Comparison of ENCODE assay signal across 9 cellular contexts in the genomic region with DNA sequence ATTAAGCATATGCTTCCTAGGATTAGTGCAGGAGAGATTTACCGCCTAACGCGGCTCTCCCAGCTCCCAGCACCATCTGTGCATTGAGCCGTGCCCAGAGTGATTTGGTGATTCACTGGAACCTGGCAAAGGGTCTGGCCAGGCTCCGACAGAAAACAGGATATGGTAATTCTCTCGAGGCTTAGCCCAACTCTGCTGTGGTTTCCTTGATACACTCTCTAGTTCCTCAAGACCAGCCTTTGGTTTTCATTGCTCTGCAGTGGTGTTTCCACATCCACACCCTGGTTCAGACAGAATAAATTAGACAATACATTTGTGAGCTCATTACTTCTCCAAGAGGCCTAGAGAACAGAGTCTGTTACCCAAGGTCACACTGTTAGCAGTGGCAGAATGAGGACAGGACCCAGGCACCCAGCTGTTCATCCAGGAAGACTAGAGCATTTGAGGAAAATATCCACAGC. TPM values are rescaled to one million over a fixed set of nuclear protein-coding genes. Genes with fewer than 3 reads are reported as not detected.
DNase-seq lines count a peak whose midpoint lies in the region; ATAC-seq and TF ChIP-seq lines count a peak whose summit lies in the region.
"Had no signal": no experiment of that assay in that cellular context is flagged by ENCODE, and none has a peak within 500 bp of the region (broad histone marks: within the 10 kb centered on the region; RNA-seq: fewer than 3 reads in every experiment).

No MANE protein-coding gene starts in this region.

- no peak overlapping the region for H3K27ac ChIP-seq in CD4-positive, CD25-positive, alpha-beta regulatory T cell (ENCODE audit: insufficient read depth, low read length, poor library complexity, severe bottlenecking)
- peak overlapping the region; percentile 64 for H3K27ac ChIP-seq in RWPE1

- peak; percentile 74 to 84 for ATAC-seq in CD4-positive, CD25-positive, alpha-beta regulatory T cell (ENCODE audit: low read depth in 2 of 2)
- peak; percentile 89 for ATAC-seq in GM18873 (IDR thresholded peaks at IDR 0.05; ENCODE audit: low FRiP score, unreplicated experiment)
- peak; percentile 81 for ATAC-seq in HG03342 (IDR thresholded peaks at IDR 0.05; ENCODE audit: unreplicated experiment)
- ATAC-seq in HG03439 (IDR thresholded peaks at IDR 0.05; ENCODE audit: unreplicated experiment) = no peak

- POLR2A ChIA-PET in RWPE1 (lab: Yijun Ruan, JAX; ENCODE audit: low non-redundant PET) = no interaction called here

- DNase-seq in CD4-positive, CD25-positive, alpha-beta regulatory T cell = peak in 1 of 3 donors; percentile 72
- DNase-seq in RWPE1 (ENCODE audit: low spot score) (peak; percentile 8), cerebellar nuclear complex (lab: John Stamatoyannopoulos, UW) (peak; percentile 68 to 93), nephron progenitor cell (peak; percentile 37), T-helper 9 cell (no peak)
- DNase-seq: IMR-90 had no signal

- H3K4me3 ChIP-seq in CD4-positive, CD25-positive, alpha-beta regulatory T cell (ENCODE audit: low read depth, low read length) = peak overlapping the region; percentile 13

- peaks cover 3% of the 10 kb centered on the region for H3K27me3 ChIP-seq in CD4-positive, CD25-positive, alpha-beta regulatory T cell (ENCODE audit: control insufficient read depth, insufficient read depth, low read length)

- peaks cover 6% of the 10 kb centered on the region for H3K4me1 ChIP-seq in CD4-positive, CD25-positive, alpha-beta regulatory T cell (ENCODE audit: control insufficient read depth, insufficient read depth, low read length, poor library complexity, severe bottlenecking)

- peaks cover 0 to 2% (median 0%) of the 10 kb centered on the region in 7 donors for H3K9me3 Mint-ChIP-seq in CD4-positive, CD25-positive, alpha-beta regulatory T cell
- H3K9me3 Mint-ChIP-seq in nephron progenitor cell = no peaks in the 10 kb centered on the region

- H3K9me3 ChIP-seq in CD4-positive, CD25-positive, alpha-beta regulatory T cell (ENCODE audit: control insufficient read depth in 2 of 2, low read length in 2 of 2) = no peaks in the 10 kb centered on the region

- CTCF ChIA-PET in RWPE1 (lab: Yijun Ruan, JAX) = no interaction called here

- peaks cover 0 to 12% (median 7%) of the 10 kb centered on the region in 4 donors for H3K4me1 Mint-ChIP-seq in CD4-positive, CD25-positive, alpha-beta regulatory T cell
- peaks cover 8% of the 10 kb centered on the region for H3K4me1 Mint-ChIP-seq in nephron progenitor cell

- peak overlapping the region in 2 of 4 donors; percentile 51 to 69 for H3K4me3 Mint-ChIP-seq in CD4-positive, CD25-positive, alpha-beta regulatory T cell
- no peak overlapping the region for H3K4me3 Mint-ChIP-seq in nephron progenitor cell

- H3K27me3 Mint-ChIP-seq in CD4-positive, CD25-positive, alpha-beta regulatory T cell = peaks cover 20% of the 10 kb centered on the region
- H3K27me3 Mint-ChIP-seq in nephron progenitor cell (ENCODE audit: low read depth, poor library complexity) = peaks cover 12% of the 10 kb centered on the region

- H3K36me3 Mint-ChIP-seq in CD4-positive, CD25-positive, alpha-beta regulatory T cell = no peaks in the 10 kb centered on the region
- H3K36me3 Mint-ChIP-seq in nephron progenitor cell (ENCODE audit: low read depth) = no peaks in the 10 kb centered on the region

- H3K36me3 ChIP-seq in CD4-positive, CD25-positive, alpha-beta regulatory T cell (ENCODE audit: control insufficient read depth, insufficient read depth, low read length) = no peaks in the 10 kb centered on the region

- H3K27ac Mint-ChIP-seq in CD4-positive, CD25-positive, alpha-beta regulatory T cell = peak overlapping the region; percentile 28 to 87 (median 64)
- H3K27ac Mint-ChIP-seq in nephron progenitor cell = peak overlapping the region; percentile 17

- TF ChIP-seq CTCF in RWPE1 (conservative IDR thresholded peaks at IDR 0.05; ENCODE audit: low read depth) (no peak), nephron progenitor cell (IDR thresholded peaks at IDR 0.05) (no peak)

RNA-seq across cellular contexts. Expression of a gene that starts 23.0 kb away (rescaled TPM):
- 115 TPM for total RNA-seq in CD4-positive, CD25-positive, alpha-beta regulatory T cell
- polyA plus RNA-seq in CD4-positive, CD25-positive, alpha-beta regulatory T cell = 100 to 1,000 TPM in 1 of 4 donors, 10 to 100 TPM in 3; 78.1 to 103 (median 88.2) TPM
